In genomic region chr16:69286941-69287713, GRCh38 we compare ENCODE assay signal across 8 cellular contexts. TPM values are rescaled to one million over a fixed set of nuclear protein-coding genes. Genes with fewer than 3 reads are reported as not detected.
DNase-seq lines count a peak whose midpoint lies in the region; ATAC-seq and TF ChIP-seq lines count a peak whose summit lies in the region.

No MANE protein-coding gene starts in this region.

- intact Hi-C loops in left cardiac atrium (cut with DNase I) = loop anchor here in 1 of 2 donors (1.0 to 10.0 kb wide), 2 partner anchors 92 to 137 kb away; no protein-coding TSS in a partner anchor

- peak; percentile 43 for DNase-seq in BE2C
- peak; percentile 57 for DNase-seq in GM13976 (ENCODE audit: low spot score)
- DNase-seq in NCI-H69 (lab: John Stamatoyannopoulos, UW) = peak; percentile 52
- DNase-seq in activated naive CD4-positive, alpha-beta T cell treated with anti-CD3 and anti-CD28 coated beads, Interleukin-2, amount 50 U/mL, for 16 hours = peak; percentile 15
- DNase-seq in left cardiac atrium = peak; percentile 74

- no peaks in the 10 kb centered on the region for H3K27me3 ChIP-seq in BE2C
- H3K27me3 ChIP-seq in skeletal muscle tissue (ENCODE audit: control insufficient read depth in 3 of 3, insufficient read depth in 3 of 3, low read length in 3 of 3) = no peaks in the 10 kb centered on the region

- H3K4me3 ChIP-seq in BE2C (ENCODE audit: low read depth, low read length) (no peak overlapping the region), skeletal muscle tissue (ENCODE audit: low read length in 3 of 3) (no peak overlapping the region)

- H3K27ac ChIP-seq in skeletal muscle tissue (ENCODE audit: low read depth, low read length) = peak overlapping the region; percentile 52

- H3K36me3 ChIP-seq in BE2C = peaks cover 6% of the 10 kb centered on the region; the same call in 1 of the 2 replicates
- H3K36me3 ChIP-seq in skeletal muscle tissue (ENCODE audit: control insufficient read depth in 3 of 3, insufficient read depth in 3 of 3, low read length in 3 of 3) = peaks cover 0 to 13% (median 3%) of the 10 kb centered on the region in 3 donors

- no peak overlapping the region for H3K9ac ChIP-seq in skeletal muscle tissue (ENCODE audit: low read depth in 1 of 3, low read length in 3 of 3)

- ATAC-seq in left cardiac atrium (peak; percentile 68 to 78), HG02970 (IDR thresholded peaks at IDR 0.05; ENCODE audit: low FRiP score, unreplicated experiment) (no peak), GM21619 (IDR thresholded peaks at IDR 0.05; ENCODE audit: unreplicated experiment) (no peak)

- TF ChIP-seq CTCF in BE2C (IDR thresholded peaks at IDR 0.05; ENCODE audit: low read depth, low read length) (peak; percentile 57; the same call in 1 of the 2 replicates), GM13976 (IDR thresholded peaks at IDR 0.05; ENCODE audit: borderline replicate concordance, control extremely low read depth, extremely low read depth, insufficient read depth, missing control alignments) (peak; percentile 6)

- in situ Hi-C loops in GM13976 (cut with MboI; ENCODE audit: low sequenced_read_pairs, unreplicated experiment) = loop anchor here (10.0 kb wide), 1 partner anchor 132 kb away; no protein-coding TSS in a partner anchor

- no peaks in the 10 kb centered on the region for H3K4me1 ChIP-seq in BE2C
- H3K4me1 ChIP-seq in skeletal muscle tissue (ENCODE audit: control insufficient read depth in 3 of 3, insufficient read depth in 3 of 3, low read length in 3 of 3) = peaks cover 4 to 7% (median 6%) of the 10 kb centered on the region in 3 donors

- H3K9me3 ChIP-seq in BE2C = no peaks in the 10 kb centered on the region
- H3K9me3 ChIP-seq in skeletal muscle tissue (ENCODE audit: control insufficient read depth in 3 of 3, low read length in 3 of 3) = no peaks in the 10 kb centered on the region

RNA-seq across cellular contexts. Expression of gene VPS4A, which starts 24.0 kb away (rescaled TPM):
- polyA plus RNA-seq in BE2C (2012; ENCODE audit: insufficient read depth, insufficient read length, low read depth) = 86.5 TPM
- total RNA-seq in left cardiac atrium = 10 to 100 TPM; 22.4 to 30.0 TPM
- total RNA-seq in skeletal muscle tissue = 25.6 TPM

RNA-seq across cellular contexts. Expression of gene PDF, which starts 43.3 kb away (rescaled TPM):
- 38.7 TPM for polyA plus RNA-seq in BE2C (2012; ENCODE audit: insufficient read depth, insufficient read length, low read depth)
- total RNA-seq in left cardiac atrium (1 to 10 TPM; 6.2 to 9.4 TPM), skeletal muscle tissue (6.8 TPM)

RNA-seq across cellular contexts. Expression of gene COG8, which starts 52.2 kb away (rescaled TPM):
- 76.3 TPM for polyA plus RNA-seq in BE2C (2012; ENCODE audit: insufficient read depth, insufficient read length, low read depth)
- total RNA-seq in left cardiac atrium (10 to 100 TPM; 20.5 to 21.9 TPM), skeletal muscle tissue (36.0 TPM)

RNA-seq across cellular contexts. Expression of gene NIP7, which starts 52.4 kb away (rescaled TPM):
- 83.9 TPM for polyA plus RNA-seq in BE2C (2012; ENCODE audit: insufficient read depth, insufficient read length, low read depth)
- 10 to 100 TPM in 1 of 2 donors, 1 to 10 TPM in 1; 9.1 to 20.8 TPM for total RNA-seq in left cardiac atrium
- 21.9 TPM for total RNA-seq in skeletal muscle tissue

Comparison
In these comparisons a context has a peak if more than half of its experiments do, and no peak if none do; other contexts are left out.
1. DNase-seq: peak in every context shown above with its lines; median percentile 74 in left cardiac atrium; 57 in GM13976; 52 in NCI-H69; 43 in BE2C; 15 in activated naive CD4-positive, alpha-beta T cell treated with anti-CD3 and anti-CD28 coated beads, Interleukin-2, amount 50 U/mL, for 16 hours.
2. ATAC-seq: peak in left cardiac atrium (2 of 2); none in HG02970 (single experiment) and GM21619 (single experiment).